ENCODE assay signal across 7 cellular contexts in the genomic region with DNA sequence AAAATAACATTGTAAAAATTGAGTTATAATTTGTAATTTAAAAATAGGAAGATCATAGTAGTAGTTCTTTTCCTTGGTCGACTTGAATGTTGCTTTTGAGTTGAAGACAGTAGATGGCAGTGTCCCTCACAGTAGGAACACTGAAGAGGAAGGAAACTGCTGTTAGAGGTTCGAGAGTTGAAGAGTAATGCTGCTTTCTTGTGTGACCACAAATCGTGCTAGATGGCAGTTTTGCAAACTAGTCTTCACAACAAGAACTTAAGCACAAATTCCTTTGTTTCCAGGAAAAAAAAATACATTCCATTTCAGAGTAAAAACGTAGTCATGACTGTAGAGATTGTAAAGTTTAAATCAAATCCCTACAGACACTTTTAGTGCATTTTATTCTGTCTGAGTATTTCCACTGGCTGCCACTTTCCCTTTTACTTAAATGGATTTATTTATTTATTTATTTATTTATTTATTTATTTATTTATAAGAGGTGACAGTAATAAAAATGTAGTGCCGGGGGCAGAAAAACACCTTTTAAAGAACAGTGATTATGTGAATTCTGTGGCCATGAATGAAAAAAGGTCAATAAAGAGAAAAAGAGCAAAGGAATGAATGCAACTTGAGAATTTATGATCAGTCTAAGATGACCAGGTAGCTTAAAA. TPM values are rescaled to one million over a fixed set of nuclear protein-coding genes. Genes with fewer than 3 reads are reported as not detected.
DNase-seq lines count a peak whose midpoint lies in the region; ATAC-seq and TF ChIP-seq lines count a peak whose summit lies in the region.

No MANE protein-coding gene starts in this region.

- TF ChIP-seq CTCF in coronary artery (IDR thresholded peaks at IDR 0.05) = peak; percentile 48

- intact Hi-C loops in aorta (cut with DNase I) = loop anchor here (5.0 to 10.0 kb wide), 2 partner anchors 197 to 200 kb away; no protein-coding TSS in a partner anchor

- DNase-seq in EH (ENCODE audit: low read depth) = peak; percentile 98
- peak; percentile 17 for DNase-seq in HPDE6-E6E7 (ENCODE audit: extremely low spot score)
- DNase-seq in RPMI8226 = peak; percentile 63
- DNase-seq in coronary artery (ENCODE audit: low spot score) = no peak
- DNase-seq in lung microvascular endothelial cell (ENCODE audit: low read depth in 2 of 2) = peak; percentile 78 to 93
- no peak for DNase-seq in aorta
- no peak for DNase-seq in COLO668 (lab: John Stamatoyannopoulos, UW; ENCODE audit: unreplicated experiment)

- WGBS in aorta, 2 donors = 10 to 11% methylated on average over 5 of the region's 5 CpGs

- H3K9me3 ChIP-seq in aorta (ENCODE audit: control insufficient read depth, low read length) = no peaks in the 10 kb centered on the region

- H3K27me3 ChIP-seq in aorta (ENCODE audit: control insufficient read depth in 1 of 2, insufficient read depth in 2 of 2, low read length in 1 of 2) = no peaks in the 10 kb centered on the region

- ATAC-seq in aorta (ENCODE audit: low FRiP score) = peak; percentile 78

- peaks cover 2 to 6% of the 10 kb centered on the region in 2 donors for H3K36me3 ChIP-seq in aorta (ENCODE audit: control insufficient read depth in 1 of 2, insufficient read depth in 2 of 2, low read length in 1 of 2)

- no peaks in the 10 kb centered on the region for H3K4me1 ChIP-seq in aorta (ENCODE audit: control insufficient read depth in 1 of 2, insufficient read depth in 2 of 2, low read length in 2 of 2)

- no peak overlapping the region for H3K27ac ChIP-seq in coronary artery
- H3K27ac ChIP-seq in aorta (ENCODE audit: low read depth in 1 of 2, low read length in 2 of 2) = no peak overlapping the region

- H3K4me3 ChIP-seq in coronary artery = no peak overlapping the region
- H3K4me3 ChIP-seq in aorta (ENCODE audit: low read length in 2 of 2) = no peak overlapping the region

RNA-seq across cellular contexts. Expression of a gene that starts 54.6 kb away (rescaled TPM):
- total RNA-seq in lung microvascular endothelial cell (39.7 and 74.0 TPM in 2 replicates), aorta (10 to 100 TPM; 79.5 to 92.0 TPM)
- polyA plus RNA-seq in aorta = 10 to 100 TPM; 15.0 to 15.9 TPM

Comparison
In these comparisons a context has a peak if more than half of its experiments do, and no peak if none do; other contexts are left out.
1. DNase-seq: peak in EH (single experiment), HPDE6-E6E7 (single experiment), RPMI8226 (single experiment) and lung microvascular endothelial cell (2 of 2); none in coronary artery (single experiment), aorta (0 of 2) and COLO668 (single experiment).